In the genomic region with DNA sequence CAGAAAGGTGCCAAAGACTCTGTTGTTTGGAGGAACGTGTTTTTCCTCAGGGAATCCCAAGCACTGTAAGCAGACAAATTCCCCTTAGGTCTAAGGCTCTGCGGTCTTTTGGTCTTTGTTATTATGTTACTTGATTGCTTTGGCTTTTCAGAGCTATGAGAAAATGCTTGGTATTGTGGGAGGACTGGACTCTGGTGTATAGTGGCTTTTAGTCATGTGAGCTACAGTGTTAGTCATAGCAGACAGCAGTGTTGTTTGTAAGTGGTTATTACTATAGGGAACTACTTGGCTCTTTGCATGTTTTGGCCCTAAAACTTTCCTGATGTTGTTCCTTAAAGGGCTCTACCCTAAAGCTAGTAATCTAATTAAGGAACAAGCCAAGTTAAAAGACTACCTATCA, we compare ENCODE assay signal across 15 cellular contexts.
DNase-seq lines count a peak whose midpoint lies in the region; ATAC-seq, FAIRE-seq and TF ChIP-seq lines count a peak whose summit lies in the region.
"Had no signal": no experiment of that assay in that cellular context is flagged by ENCODE, and none has a peak within 500 bp of the region (broad histone marks: within the 10 kb centered on the region; RNA-seq: fewer than 3 reads in every experiment).

No MANE protein-coding gene starts in this region.

- TF ChIP-seq CTCF in GM12878 (IDR thresholded peaks at IDR 0.05 in 2 of 3, conservative IDR thresholded peaks at IDR 0.05 in 1 of 3; ENCODE audit: control insufficient read depth in 2 of 3, extremely low read depth in 1 of 3, insufficient read depth in 1 of 3, low read depth in 3 of 3, low read length in 3 of 3) = no peak
- TF ChIP-seq CTCF in osteoblast (IDR thresholded peaks at IDR 0.05; ENCODE audit: extremely low read depth, low read depth, low read length) = no peak
- no peak for TF ChIP-seq CTCF in glutamatergic neuron (IDR thresholded peaks at IDR 0.05; ENCODE audit: partially characterized antibody, unreplicated experiment)

- FAIRE-seq in GM12878 (lab: Jason Lieb, UNC) = no peak
- no peak for FAIRE-seq in GM12892 (lab: Jason Lieb, UNC)

- SMC1A ChIA-PET in GM12878 (lab: Charles Lee; ENCODE audit: uncharacterized antibody, unreplicated experiment) = interaction anchor here (0.6 to 1.7 kb wide), 2 partner anchors 16 to 154 kb away, joined by 4 to 5 read pairs; no protein-coding TSS in a partner anchor

- TF ChIP-seq RAD21 in GM12878 (IDR thresholded peaks at IDR 0.05; ENCODE audit: insufficient read depth, low read depth, low read length) = no peak

- POLR2A ChIA-PET in GM12878 (lab: Charles Lee) = no interaction called here

- CTCF ChIA-PET in GM12878 (lab: Yijun Ruan, JAX) = no interaction called here

- WGBS in GM12878 (ENCODE audit: insufficient coverage, insufficient replicate concordance, low lambda C conversion rate, missing lambda C conversion rate) = 28% methylated on average over 2 of the region's 2 CpGs

- in situ Hi-C loops in GM12878 (cut with MboI) = no loop called here

- H3K9me3 ChIP-seq in GM12878 (replicated peaks; ENCODE audit: control insufficient read depth, insufficient read depth, low read length) (peaks cover 2% of the 10 kb centered on the region; the same call in 1 of the 3 replicates), osteoblast (ENCODE audit: low read depth, low read length) (no peaks in the 10 kb centered on the region)

- no peak overlapping the region for H3K4me3 Mint-ChIP-seq in glutamatergic neuron (ENCODE audit: unreplicated experiment)
- H3K4me3 Mint-ChIP-seq: activated naive CD4-positive, alpha-beta T cell treated with anti-CD3 and anti-CD28 coated beads, Interleukin-2, amount 50 U/mL, for 24 hours; CD4-positive, alpha-beta T cell; natural killer cell had no signal

- H2AFZ ChIP-seq in GM12878 (ENCODE audit: control insufficient read depth, low read depth, low read length) = no peak overlapping the region
- H2AFZ ChIP-seq in osteoblast (ENCODE audit: low read length) = no peak overlapping the region

- H3K9ac ChIP-seq in GM12878 (ENCODE audit: control insufficient read depth, insufficient read depth, low read length) = no peak overlapping the region

- no peaks in the 10 kb centered on the region for H4K20me1 ChIP-seq in GM12878 (ENCODE audit: control insufficient read depth, insufficient read depth)
- no peaks in the 10 kb centered on the region for H4K20me1 ChIP-seq in osteoblast (ENCODE audit: insufficient read depth, low read length)

- H3K4me2 ChIP-seq in GM12878 (ENCODE audit: control insufficient read depth, insufficient read depth) (no peak overlapping the region), osteoblast (ENCODE audit: insufficient read depth, low read length) (peak overlapping the region; percentile 48)

- RAD21 ChIA-PET in GM12878 (lab: Charles Lee; ENCODE audit: unreplicated experiment) = interaction anchor here (0.6 kb wide), 1 partner anchor 11 kb away, joined by 3 read pairs; no protein-coding TSS in a partner anchor

- no peaks in the 10 kb centered on the region for H3K4me1 ChIP-seq in GM12878 (ENCODE audit: control insufficient read depth, insufficient read depth, low read length)
- H3K4me1 ChIP-seq in osteoblast (ENCODE audit: insufficient read depth, low read length) = peaks cover 5% of the 10 kb centered on the region

- DNase-seq in GM12878 (ENCODE audit: low read depth, low spot score) (no peak), osteoblast (ENCODE audit: insufficient read length, low spot score, missing footprints) (peak; percentile 47), UCSD-AML1 (lab: John Stamatoyannopoulos, UW; ENCODE audit: unreplicated experiment) (no peak), glutamatergic neuron (no peak), GM12892 (ENCODE audit: insufficient read length) (no peak)
- DNase-seq: CD4-positive, alpha-beta T cell; GDM1; kidney glomerular epithelial cell; natural killer cell; NCI-H1436; NCI-H526 had no signal

- no peaks in the 10 kb centered on the region for H3K4me1 Mint-ChIP-seq in glutamatergic neuron (ENCODE audit: low read depth, unreplicated experiment)
- H3K4me1 Mint-ChIP-seq: activated naive CD4-positive, alpha-beta T cell treated with anti-CD3 and anti-CD28 coated beads, Interleukin-2, amount 50 U/mL, for 24 hours; natural killer cell had no signal

- H3K9me3 Mint-ChIP-seq in glutamatergic neuron (ENCODE audit: unreplicated experiment) = no peaks in the 10 kb centered on the region
- H3K9me3 Mint-ChIP-seq: activated naive CD4-positive, alpha-beta T cell treated with anti-CD3 and anti-CD28 coated beads, Interleukin-2, amount 50 U/mL, for 24 hours had no signal

- peak; percentile 62 for ATAC-seq in GM19023 (IDR thresholded peaks at IDR 0.05; ENCODE audit: unreplicated experiment)
- peak; percentile 50 for ATAC-seq in HG03558 (IDR thresholded peaks at IDR 0.05; ENCODE audit: extremely low read depth, unreplicated experiment)
- ATAC-seq in GM12878 = peak; percentile 55; the same call in 2 of the 3 replicates
- no peak for ATAC-seq in SK-N-SH treated with all-trans-retinoic acid at 6 μM for 48 hours
- ATAC-seq: natural killer cell had no signal

- TF ChIP-seq EP300 in GM12878 (IDR thresholded peaks at IDR 0.05; ENCODE audit: borderline replicate concordance in 1 of 2, control insufficient read depth in 1 of 2, low read depth in 2 of 2, low read length in 2 of 2) = no peak

- H3K27ac Mint-ChIP-seq in glutamatergic neuron (ENCODE audit: unreplicated experiment) = no peak overlapping the region
- H3K27ac Mint-ChIP-seq: activated naive CD4-positive, alpha-beta T cell treated with anti-CD3 and anti-CD28 coated beads, Interleukin-2, amount 50 U/mL, for 24 hours; CD4-positive, alpha-beta T cell; natural killer cell had no signal

- peaks cover 5% of the 10 kb centered on the region for H3K36me3 Mint-ChIP-seq in glutamatergic neuron (ENCODE audit: unreplicated experiment)
- H3K36me3 Mint-ChIP-seq: activated naive CD4-positive, alpha-beta T cell treated with anti-CD3 and anti-CD28 coated beads, Interleukin-2, amount 50 U/mL, for 24 hours; natural killer cell had no signal

- H3K36me3 ChIP-seq in GM12878 (ENCODE audit: control insufficient read depth in 2 of 2, insufficient read depth in 2 of 2, low read length in 1 of 2) = no peaks in the 10 kb centered on the region
- H3K36me3 ChIP-seq in osteoblast (ENCODE audit: insufficient read depth, low read length) = no peaks in the 10 kb centered on the region

- no peaks in the 10 kb centered on the region for H3K79me2 ChIP-seq in GM12878 (ENCODE audit: control insufficient read depth, insufficient read depth, low read length)
- H3K79me2 ChIP-seq in osteoblast (ENCODE audit: insufficient read depth, low read length) = no peaks in the 10 kb centered on the region

- H3K27ac ChIP-seq in GM12878 (ENCODE audit: control insufficient read depth, insufficient read depth) (no peak overlapping the region), osteoblast (ENCODE audit: low read depth, low read length) (peak overlapping the region; percentile 39)

- TF ChIP-seq POLR2A in GM12878 (IDR thresholded peaks at IDR 0.05; ENCODE audit: low read depth, low read length) (no peak), GM12892 (IDR thresholded peaks at IDR 0.05; ENCODE audit: low read depth, low read length) (no peak)

- BruUV-seq in GM12878 (replicated peaks; lab: Mats Ljungman, UMichigan) = no TSS peak

- no peaks in the 10 kb centered on the region for H3K27me3 ChIP-seq in GM12878 (replicated peaks in 1 of 2; ENCODE audit: control insufficient read depth in 2 of 2, insufficient read depth in 2 of 2, low read length in 1 of 2)
- no peaks in the 10 kb centered on the region for H3K27me3 ChIP-seq in osteoblast (ENCODE audit: insufficient read depth, low read length)

- intact Hi-C loops in GM12878 (cut with micrococcal nuclease; ENCODE audit: unreplicated experiment) = no loop called here

- no peak overlapping the region for H3K4me3 ChIP-seq in GM12878
- no peak overlapping the region for H3K4me3 ChIP-seq in osteoblast (ENCODE audit: insufficient read depth, low read length)

- peaks cover 5% of the 10 kb centered on the region for H3K27me3 Mint-ChIP-seq in glutamatergic neuron (ENCODE audit: unreplicated experiment)
- H3K27me3 Mint-ChIP-seq: activated naive CD4-positive, alpha-beta T cell treated with anti-CD3 and anti-CD28 coated beads, Interleukin-2, amount 50 U/mL, for 24 hours; CD4-positive, alpha-beta T cell had no signal

TF ChIP-seq in GM12878, 131 proteins besides CTCF, POLR2A, EP300 and RAD21 (continues in another document):
- TF ChIP-seq, protein P1, sequence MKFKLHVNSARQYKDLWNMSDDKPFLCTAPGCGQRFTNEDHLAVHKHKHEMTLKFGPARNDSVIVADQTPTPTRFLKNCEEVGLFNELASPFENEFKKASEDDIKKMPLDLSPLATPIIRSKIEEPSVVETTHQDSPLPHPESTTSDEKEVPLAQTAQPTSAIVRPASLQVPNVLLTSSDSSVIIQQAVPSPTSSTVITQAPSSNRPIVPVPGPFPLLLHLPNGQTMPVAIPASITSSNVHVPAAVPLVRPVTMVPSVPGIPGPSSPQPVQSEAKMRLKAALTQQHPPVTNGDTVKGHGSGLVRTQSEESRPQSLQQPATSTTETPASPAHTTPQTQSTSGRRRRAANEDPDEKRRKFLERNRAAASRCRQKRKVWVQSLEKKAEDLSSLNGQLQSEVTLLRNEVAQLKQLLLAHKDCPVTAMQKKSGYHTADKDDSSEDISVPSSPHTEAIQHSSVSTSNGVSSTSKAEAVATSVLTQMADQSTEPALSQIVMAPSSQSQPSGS (IDR thresholded peaks at IDR 0.05; ENCODE audit: low read length) = 0 out of 2 replicates have a peak, but pooled peaks have one; percentile 21
- TF ChIP-seq BHLHE40 (IDR thresholded peaks at IDR 0.05; ENCODE audit: borderline replicate concordance in 1 of 2, low read depth in 2 of 2, low read length in 1 of 2) (peak in 1 of 2 experiments; percentile 41; a peak in 1 of 4 replicates), CHD4 (IDR thresholded peaks at IDR 0.05) (no peak), FOXK2 (IDR thresholded peaks at IDR 0.05) (no peak)

TF ChIP-seq in SK-N-SH treated with all-trans-retinoic acid at 6 μM for 48 hours, 23 proteins besides CTCF, POLR2A, EP300 and RAD21 (continues in another document):
- TF ChIP-seq TOX (CRISPR knock-in tag; IDR thresholded peaks at IDR 0.05; ENCODE audit: borderline replicate concordance) (no peak), SNAI2 (CRISPR knock-in tag; IDR thresholded peaks at IDR 0.05) (no peak), ZNF565 (CRISPR knock-in tag; conservative IDR thresholded peaks at IDR 0.05; ENCODE audit: low read depth) (no peak), PPARA (CRISPR knock-in tag; IDR thresholded peaks at IDR 0.05; ENCODE audit: borderline replicate concordance) (no peak), CSDC2 (CRISPR knock-in tag; IDR thresholded peaks at IDR 0.05) (no peak)
